In genomic region chr10:119301397-119301796, GRCh38 we compare ENCODE assay signal across 10 cellular contexts.
DNase-seq lines count a peak whose midpoint lies in the region; ATAC-seq and TF ChIP-seq lines count a peak whose summit lies in the region.
"Had no signal": no experiment of that assay in that cellular context is flagged by ENCODE, and none has a peak within 500 bp of the region (broad histone marks: within the 10 kb centered on the region; RNA-seq: fewer than 3 reads in every experiment).

No MANE protein-coding gene starts in this region.

- H3K9me3 ChIP-seq in right lobe of liver: no peaks in the 10 kb centered on the region

- TF ChIP-seq CTCF in right lobe of liver (IDR thresholded peaks at IDR 0.05): no peak

- TF ChIP-seq POLR2A in right lobe of liver (IDR thresholded peaks at IDR 0.05): no peak

- H3K27me3 ChIP-seq in right lobe of liver: no peaks in the 10 kb centered on the region

- DNase-seq in Kasumi-1 (lab: John Stamatoyannopoulos, UW): peak; percentile 16 to 43
- peak; percentile 51 for DNase-seq in activated T-cell treated with anti-CD3 and anti-CD28 coated beads for 4 hours
- DNase-seq in right lobe of liver: peak in 1 of 3 donors; percentile 53
- peak; percentile 35 for DNase-seq in stimulated activated CD8-positive, alpha-beta memory T cell treated with anti-CD3 and anti-CD28 coated beads, Interleukin-7, amount 100 ng/mL, for 24 hours (ENCODE audit: low read depth)
- no peak for DNase-seq in putamen (ENCODE audit: low spot score)
- DNase-seq in ureter (ENCODE audit: low spot score): no peak
- DNase-seq: NCI-H1436 treated with DMSO at 0.1 percent for 48 hours, occipital lobe had no signal

- H3K4me3 ChIP-seq in right lobe of liver: no peak overlapping the region

- intact Hi-C loops in right lobe of liver (cut with DNase I): no loop called here

- peak; percentile 12 to 49 (median 42) for ATAC-seq in right lobe of liver
- no peak for ATAC-seq in GM21423 (IDR thresholded peaks at IDR 0.05; ENCODE audit: unreplicated experiment)
- no peak for ATAC-seq in HG03108 (IDR thresholded peaks at IDR 0.05; ENCODE audit: unreplicated experiment)

- peaks cover 0 to 19% (median 0%) of the 10 kb centered on the region in 4 donors for H3K4me1 ChIP-seq in right lobe of liver

- H3K27ac ChIP-seq in right lobe of liver: peak overlapping the region in 1 of 3 donors; percentile 18

- no peaks in the 10 kb centered on the region for H3K36me3 ChIP-seq in right lobe of liver

- WGBS in right lobe of liver (ENCODE audit: insufficient coverage, low coverage, low lambda C conversion rate, missing lambda C conversion rate): 36% methylated on average over 7 of the region's 8 CpGs

Comparison
In these comparisons a context has a peak if more than half of its experiments do, and no peak if none do; other contexts are left out.
1. DNase-seq: peak in Kasumi-1 (2 of 2), activated T-cell treated with anti-CD3 and anti-CD28 coated beads for 4 hours (single experiment) and stimulated activated CD8-positive, alpha-beta memory T cell treated with anti-CD3 and anti-CD28 coated beads, Interleukin-7, amount 100 ng/mL, for 24 hours (single experiment); none in putamen (single experiment) and ureter (single experiment).
2. ATAC-seq: peak in right lobe of liver (4 of 4); none in GM21423 (single experiment) and HG03108 (single experiment).